Comparison of ENCODE assay signal across 14 cellular contexts in the genomic region with DNA sequence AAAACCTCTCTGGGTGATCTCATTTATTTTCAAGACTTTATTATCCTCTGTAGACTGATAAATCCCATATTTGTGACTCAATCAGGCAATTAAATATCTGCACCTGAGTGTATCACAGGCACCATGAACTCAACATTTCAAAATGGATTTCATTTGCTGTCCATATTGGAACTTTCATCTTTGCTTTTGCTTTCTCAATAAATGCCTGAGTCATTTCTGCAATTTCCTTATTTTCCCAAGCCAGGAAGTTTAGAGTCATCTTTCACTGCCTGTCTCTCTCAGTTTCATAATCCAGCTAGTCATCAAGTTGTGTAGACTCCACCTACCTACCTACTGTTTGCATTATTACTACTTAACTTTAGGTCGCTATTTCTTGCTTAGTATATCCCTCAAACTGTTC.
DNase-seq lines count a peak whose midpoint lies in the region; ATAC-seq, FAIRE-seq and TF ChIP-seq lines count a peak whose summit lies in the region.
"Had no signal": no experiment of that assay in that cellular context is flagged by ENCODE, and none has a peak within 500 bp of the region (broad histone marks: within the 10 kb centered on the region; RNA-seq: fewer than 3 reads in every experiment).

No MANE protein-coding gene starts in this region.

- H3K4me3 Mint-ChIP-seq in memory B cell: no peak overlapping the region
- no peak overlapping the region for H3K4me3 Mint-ChIP-seq in CD4-positive, alpha-beta T cell
- H3K4me3 Mint-ChIP-seq: WTC11 had no signal

- H3K36me3 ChIP-seq in bronchial epithelial cell (ENCODE audit: control insufficient read depth, insufficient read depth, low read length): no peaks in the 10 kb centered on the region
- H3K36me3 ChIP-seq: thoracic aorta had no signal

- peaks cover 3% of the 10 kb centered on the region for H3K36me3 Mint-ChIP-seq in memory B cell
- no peaks in the 10 kb centered on the region for H3K36me3 Mint-ChIP-seq in CD4-positive, alpha-beta T cell (ENCODE audit: low read depth)

- CTCF ChIA-PET in CD4-positive, alpha-beta T cell (lab: Charles Lee): no interaction called here

- intact Hi-C loops in CD4-positive, alpha-beta T cell (cut with DNase I, micrococcal nuclease): no loop called here

- DNase-seq in CD1c-positive myeloid dendritic cell (ENCODE audit: extremely low spot score) (peak; percentile 87), M059J (ENCODE audit: low read depth) (peak; percentile 75), bronchial epithelial cell (ENCODE audit: low read depth) (peak; percentile 98), memory B cell (ENCODE audit: low spot score in 2 of 2) (no peak), COLO829 (ENCODE audit: low spot score) (no peak)
- DNase-seq in CD4-positive, alpha-beta T cell: no peak
- DNase-seq: erythroblast, NCI-H774 had no signal

- H3K27me3 ChIP-seq in bronchial epithelial cell (ENCODE audit: control insufficient read depth, insufficient read depth, low read length): no peaks in the 10 kb centered on the region
- no peaks in the 10 kb centered on the region for H3K27me3 ChIP-seq in CD4-positive, alpha-beta T cell (ENCODE audit: control insufficient read depth, insufficient read depth, low read length)

- H3K4me1 Mint-ChIP-seq in memory B cell: peaks cover 37% of the 10 kb centered on the region
- H3K4me1 Mint-ChIP-seq in CD4-positive, alpha-beta T cell (ENCODE audit: low read depth): peaks cover 4% of the 10 kb centered on the region

- no peak for FAIRE-seq in bronchial epithelial cell (lab: Jason Lieb, UNC)
- FAIRE-seq: G401.6 had no signal

- no peak overlapping the region for H3K27ac ChIP-seq in CD4-positive, alpha-beta T cell (ENCODE audit: low read depth, low read length)
- H3K27ac ChIP-seq: thoracic aorta had no signal

- peak overlapping the region; percentile 26 for H3K27ac Mint-ChIP-seq in memory B cell
- no peak overlapping the region for H3K27ac Mint-ChIP-seq in CD4-positive, alpha-beta T cell
- H3K27ac Mint-ChIP-seq: activated naive CD4-positive, alpha-beta T cell treated with anti-CD3 and anti-CD28 coated beads, Interleukin-2, amount 50 U/mL, for 72 hours; WTC11 had no signal

- POLR2A ChIA-PET in CD4-positive, alpha-beta T cell (lab: Charles Lee): no interaction called here

- H3K9me3 ChIP-seq in CD4-positive, alpha-beta T cell (ENCODE audit: control insufficient read depth, low read length): no peaks in the 10 kb centered on the region
- H3K9me3 ChIP-seq: thoracic aorta had no signal

- no peaks in the 10 kb centered on the region for H3K27me3 Mint-ChIP-seq in memory B cell
- no peaks in the 10 kb centered on the region for H3K27me3 Mint-ChIP-seq in CD4-positive, alpha-beta T cell

- ATAC-seq in memory B cell (ENCODE audit: low read depth) (no peak), HG02763 (IDR thresholded peaks at IDR 0.05; ENCODE audit: unreplicated experiment) (no peak), HG03108 (IDR thresholded peaks at IDR 0.05; ENCODE audit: unreplicated experiment) (no peak)
- ATAC-seq in CD4-positive, alpha-beta T cell (ENCODE audit: poor library complexity): no peak
- ATAC-seq: activated naive CD4-positive, alpha-beta T cell treated with anti-CD3 and anti-CD28 coated beads, Interleukin-2, amount 50 U/mL, for 72 hours; WTC11 had no signal

- TF ChIP-seq CTCF in bronchial epithelial cell (IDR thresholded peaks at IDR 0.05; ENCODE audit: insufficient read depth, low read length, severe bottlenecking): no peak
- no peak for TF ChIP-seq CTCF in CD4-positive, alpha-beta T cell (IDR thresholded peaks at IDR 0.05)

- peaks cover 9% of the 10 kb centered on the region for H3K9me3 Mint-ChIP-seq in memory B cell
- peaks cover 5% of the 10 kb centered on the region for H3K9me3 Mint-ChIP-seq in CD4-positive, alpha-beta T cell

- no peak overlapping the region for H3K4me3 ChIP-seq in bronchial epithelial cell (ENCODE audit: low read depth, low read length)
- H3K4me3 ChIP-seq: thoracic aorta had no signal

Comparison
In these comparisons a context has a peak if more than half of its experiments do, and no peak if none do; other contexts are left out.
1. DNase-seq: peak in CD1c-positive myeloid dendritic cell (single experiment), M059J (single experiment) and bronchial epithelial cell (single experiment); none in memory B cell (0 of 2), CD4-positive, alpha-beta T cell (0 of 10) and COLO829 (single experiment).